ENCODE assay signal across 2 cellular contexts in the genomic region with DNA sequence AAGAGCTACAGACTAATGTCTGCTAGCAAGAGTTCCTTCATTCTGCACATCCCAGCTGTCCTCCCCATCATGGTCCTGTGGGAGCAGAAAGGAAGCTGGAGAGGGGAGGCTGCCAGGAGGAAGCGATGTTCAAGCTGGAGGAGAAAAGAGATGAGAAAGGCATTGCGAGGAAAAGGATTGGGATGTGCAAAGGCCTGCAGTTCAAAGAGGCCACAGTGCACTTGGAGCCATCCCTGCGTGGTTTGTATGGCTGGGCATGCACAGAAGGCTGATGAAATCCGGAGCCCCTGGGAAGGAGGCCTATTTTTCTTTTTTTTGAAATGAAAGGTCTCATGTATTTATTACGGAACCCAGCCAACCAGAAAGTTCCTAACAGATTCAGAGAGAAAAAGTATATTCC.
TF ChIP-seq lines count a peak whose summit lies in the region.

No MANE protein-coding gene starts in this region.

TF ChIP-seq in SK-N-SH treated with all-trans-retinoic acid at 6 μM for 48 hours, 23 proteins besides CTCF, POLR2A, EP300 and RAD21:
- TF ChIP-seq, protein P1, sequence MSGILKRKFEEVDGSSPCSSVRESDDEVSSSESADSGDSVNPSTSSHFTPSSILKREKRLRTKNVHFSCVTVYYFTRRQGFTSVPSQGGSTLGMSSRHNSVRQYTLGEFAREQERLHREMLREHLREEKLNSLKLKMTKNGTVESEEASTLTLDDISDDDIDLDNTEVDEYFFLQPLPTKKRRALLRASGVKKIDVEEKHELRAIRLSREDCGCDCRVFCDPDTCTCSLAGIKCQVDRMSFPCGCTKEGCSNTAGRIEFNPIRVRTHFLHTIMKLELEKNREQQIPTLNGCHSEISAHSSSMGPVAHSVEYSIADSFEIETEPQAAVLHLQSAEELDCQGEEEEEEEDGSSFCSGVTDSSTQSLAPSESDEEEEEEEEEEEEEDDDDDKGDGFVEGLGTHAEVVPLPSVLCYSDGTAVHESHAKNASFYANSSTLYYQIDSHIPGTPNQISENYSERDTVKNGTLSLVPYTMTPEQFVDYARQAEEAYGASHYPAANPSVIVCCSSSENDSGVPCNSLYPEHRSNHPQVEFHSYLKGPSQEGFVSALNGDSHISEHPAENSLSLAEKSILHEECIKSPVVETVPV (CRISPR knock-in tag; IDR thresholded peaks at IDR 0.05), result no peak
- TF ChIP-seq ESRRG (CRISPR knock-in tag; IDR thresholded peaks at IDR 0.05) (no peak), PPARA (CRISPR knock-in tag; IDR thresholded peaks at IDR 0.05; ENCODE audit: borderline replicate concordance) (no peak), ZNF565 (CRISPR knock-in tag; conservative IDR thresholded peaks at IDR 0.05; ENCODE audit: low read depth) (no peak)

TF ChIP-seq in SK-N-SH, 30 proteins besides CTCF, POLR2A, EP300 and RAD21 (continued from another document):
- TF ChIP-seq, protein P2, sequence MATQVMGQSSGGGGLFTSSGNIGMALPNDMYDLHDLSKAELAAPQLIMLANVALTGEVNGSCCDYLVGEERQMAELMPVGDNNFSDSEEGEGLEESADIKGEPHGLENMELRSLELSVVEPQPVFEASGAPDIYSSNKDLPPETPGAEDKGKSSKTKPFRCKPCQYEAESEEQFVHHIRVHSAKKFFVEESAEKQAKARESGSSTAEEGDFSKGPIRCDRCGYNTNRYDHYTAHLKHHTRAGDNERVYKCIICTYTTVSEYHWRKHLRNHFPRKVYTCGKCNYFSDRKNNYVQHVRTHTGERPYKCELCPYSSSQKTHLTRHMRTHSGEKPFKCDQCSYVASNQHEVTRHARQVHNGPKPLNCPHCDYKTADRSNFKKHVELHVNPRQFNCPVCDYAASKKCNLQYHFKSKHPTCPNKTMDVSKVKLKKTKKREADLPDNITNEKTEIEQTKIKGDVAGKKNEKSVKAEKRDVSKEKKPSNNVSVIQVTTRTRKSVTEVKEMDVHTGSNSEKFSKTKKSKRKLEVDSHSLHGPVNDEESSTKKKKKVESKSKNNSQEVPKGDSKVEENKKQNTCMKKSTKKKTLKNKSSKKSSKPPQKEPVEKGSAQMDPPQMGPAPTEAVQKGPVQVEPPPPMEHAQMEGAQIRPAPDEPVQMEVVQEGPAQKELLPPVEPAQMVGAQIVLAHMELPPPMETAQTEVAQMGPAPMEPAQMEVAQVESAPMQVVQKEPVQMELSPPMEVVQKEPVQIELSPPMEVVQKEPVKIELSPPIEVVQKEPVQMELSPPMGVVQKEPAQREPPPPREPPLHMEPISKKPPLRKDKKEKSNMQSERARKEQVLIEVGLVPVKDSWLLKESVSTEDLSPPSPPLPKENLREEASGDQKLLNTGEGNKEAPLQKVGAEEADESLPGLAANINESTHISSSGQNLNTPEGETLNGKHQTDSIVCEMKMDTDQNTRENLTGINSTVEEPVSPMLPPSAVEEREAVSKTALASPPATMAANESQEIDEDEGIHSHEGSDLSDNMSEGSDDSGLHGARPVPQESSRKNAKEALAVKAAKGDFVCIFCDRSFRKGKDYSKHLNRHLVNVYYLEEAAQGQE (IDR thresholded peaks at IDR 0.05; ENCODE audit: low read depth, low read length), result no peak
- TF ChIP-seq TCF12 (IDR thresholded peaks at IDR 0.05), result no peak
TF ChIP-seq in SK-N-SH: peak in this region for 0.
